ENCODE assay signal across 23 cellular contexts in genomic region chr2:239171643-239172042, GRCh38.
DNase-seq lines count a peak whose midpoint lies in the region; ATAC-seq, FAIRE-seq and TF ChIP-seq lines count a peak whose summit lies in the region.
"Had no signal": no experiment of that assay in that cellular context is flagged by ENCODE, and none has a peak within 500 bp of the region (broad histone marks: within the 10 kb centered on the region; RNA-seq: fewer than 3 reads in every experiment).

No MANE protein-coding gene starts in this region.

- no peaks in the 10 kb centered on the region for H3K27me3 ChIP-seq in HCT116 (ENCODE audit: insufficient read depth, low read length)

- H3K36me3 ChIP-seq in HCT116 (ENCODE audit: control insufficient read depth in 1 of 2, insufficient read depth in 2 of 2, low read length in 2 of 2), result peaks cover 0 to 12% of the 10 kb centered on the region in 2 experiments; a peak in 2 of 4 replicates
- peaks cover 3 to 5% of the 10 kb centered on the region in 2 donors for H3K36me3 ChIP-seq in kidney (ENCODE audit: control insufficient read depth in 1 of 2, insufficient read depth in 2 of 2, low read length in 2 of 2)

- TF ChIP-seq CTCF in A549 (IDR thresholded peaks at IDR 0.05), result no peak
- TF ChIP-seq CTCF in HCT116 (IDR thresholded peaks at IDR 0.05 in 2 of 3, conservative IDR thresholded peaks at IDR 0.05 in 1 of 3; ENCODE audit: borderline replicate concordance in 1 of 3, insufficient read depth in 1 of 3, low read depth in 2 of 3, low read length in 2 of 3), result no peak
- no peak for TF ChIP-seq CTCF in WTC11 (IDR thresholded peaks at IDR 0.05)
- TF ChIP-seq CTCF in kidney (IDR thresholded peaks at IDR 0.05; ENCODE audit: borderline replicate concordance, extremely low read depth, insufficient read depth), result no peak

- CTCF ChIA-PET in A549 (lab: Yijun Ruan, JAX), result interaction anchor here (0.7 kb wide), 1 partner anchor 28 kb away, joined by 3 read pairs; no protein-coding TSS in a partner anchor
- CTCF ChIA-PET in HCT116 (lab: Charles Lee), result no interaction called here
- CTCF ChIA-PET in WTC11 (lab: Charles Lee), result no interaction called here
- CTCF ChIA-PET in activated CD4-positive, alpha-beta memory T cell treated with anti-CD3 and anti-CD28 coated beads for 36 hours (lab: Charles Lee), result interaction anchor here (0.6 kb wide), 2 partner anchors 129 to 276 kb away, joined by 3 read pairs; no protein-coding TSS in a partner anchor
- CTCF ChIA-PET in activated CD4-positive, alpha-beta T cell treated with anti-CD3 and anti-CD28 coated beads, Interleukin-2, amount 10 ng/mL, durations not matched to agents 7 days and 5 days (lab: Charles Lee), result no interaction called here

- H3K36me3 Mint-ChIP-seq in WTC11, result peaks cover 55% of the 10 kb centered on the region
- H3K36me3 Mint-ChIP-seq in activated CD4-positive, alpha-beta memory T cell treated with anti-CD3 and anti-CD28 coated beads for 36 hours, result peaks cover 61% of the 10 kb centered on the region
- H3K36me3 Mint-ChIP-seq in activated CD4-positive, alpha-beta T cell treated with anti-CD3 and anti-CD28 coated beads, Interleukin-2, amount 10 ng/mL, durations not matched to agents 7 days and 5 days (ENCODE audit: low read depth), result peaks cover 63% of the 10 kb centered on the region

- H3K4me2 ChIP-seq in A549 (no peak overlapping the region), HCT116 (ENCODE audit: low read length) (no peak overlapping the region)
- H3K4me2 ChIP-seq: SK-N-SH had no signal

- FAIRE-seq in A549 (lab: Jason Lieb, UNC) (no peak), kidney (lab: Jason Lieb, UNC) (no peak)
- FAIRE-seq: D721Med had no signal

- TF ChIP-seq EP300 in A549 (IDR thresholded peaks at IDR 0.05), result no peak

- H3K9ac ChIP-seq in HCT116 (ENCODE audit: low read length) (no peak overlapping the region), kidney (ENCODE audit: low read length in 2 of 2) (no peak overlapping the region)
- H3K9ac ChIP-seq: SK-N-SH had no signal

- peaks cover 37% of the 10 kb centered on the region for H3K9me3 ChIP-seq in A549
- peaks cover 24 to 32% of the 10 kb centered on the region in 2 experiments; a peak in 3 of 4 replicates for H3K9me3 ChIP-seq in HCT116 (ENCODE audit: control insufficient read depth in 1 of 2, insufficient read depth in 1 of 2, low read depth in 1 of 2, low read length in 2 of 2)
- H3K9me3 ChIP-seq in kidney (ENCODE audit: control insufficient read depth in 1 of 2, low read length in 2 of 2), result peaks cover 8 to 19% of the 10 kb centered on the region in 2 donors

- H4K20me1 ChIP-seq in HCT116 (ENCODE audit: insufficient read depth), result no peaks in the 10 kb centered on the region

- H3K27ac ChIP-seq in A549 (no peak overlapping the region), HCT116 (ENCODE audit: low read depth, low read length) (no peak overlapping the region), kidney (ENCODE audit: low read depth in 2 of 2, low read length in 2 of 2) (no peak overlapping the region)
- H3K27ac ChIP-seq: C4-2B had no signal

- H3K79me2 ChIP-seq in HCT116 (ENCODE audit: insufficient read depth, low read length), result no peaks in the 10 kb centered on the region

- H3K9me3 Mint-ChIP-seq in WTC11, result peaks cover 49% of the 10 kb centered on the region
- H3K9me3 Mint-ChIP-seq in activated CD4-positive, alpha-beta memory T cell treated with anti-CD3 and anti-CD28 coated beads for 36 hours, result peaks cover 53% of the 10 kb centered on the region
- H3K9me3 Mint-ChIP-seq in activated CD4-positive, alpha-beta T cell treated with anti-CD3 and anti-CD28 coated beads, Interleukin-2, amount 10 ng/mL, durations not matched to agents 7 days and 5 days, result peaks cover 41% of the 10 kb centered on the region

- H3K27me3 Mint-ChIP-seq in WTC11 (ENCODE audit: low read depth), result no peaks in the 10 kb centered on the region; the same call in 1 of the 2 replicates
- H3K27me3 Mint-ChIP-seq in activated CD4-positive, alpha-beta memory T cell treated with anti-CD3 and anti-CD28 coated beads for 36 hours, result no peaks in the 10 kb centered on the region
- no peaks in the 10 kb centered on the region for H3K27me3 Mint-ChIP-seq in activated CD4-positive, alpha-beta T cell treated with anti-CD3 and anti-CD28 coated beads, Interleukin-2, amount 10 ng/mL, durations not matched to agents 7 days and 5 days

- H3K4me3 Mint-ChIP-seq in WTC11, result no peak overlapping the region
- no peak overlapping the region for H3K4me3 Mint-ChIP-seq in activated CD4-positive, alpha-beta memory T cell treated with anti-CD3 and anti-CD28 coated beads for 36 hours
- no peak overlapping the region for H3K4me3 Mint-ChIP-seq in activated CD4-positive, alpha-beta T cell treated with anti-CD3 and anti-CD28 coated beads, Interleukin-2, amount 10 ng/mL, durations not matched to agents 7 days and 5 days
- H3K4me3 Mint-ChIP-seq: H9 had no signal

- H3K4me1 ChIP-seq in A549 (no peaks in the 10 kb centered on the region), HCT116 (ENCODE audit: control insufficient read depth in 1 of 2, insufficient read depth in 2 of 2, low read length in 2 of 2) (no peaks in the 10 kb centered on the region), kidney (ENCODE audit: control insufficient read depth in 1 of 2, insufficient read depth in 1 of 2, low read depth in 1 of 2, low read length in 2 of 2) (no peaks in the 10 kb centered on the region)

- no peaks in the 10 kb centered on the region for H3K9me2 ChIP-seq in HCT116 (ENCODE audit: insufficient read depth)
- H3K9me2 ChIP-seq: SK-N-SH had no signal

- POLR2A ChIA-PET in A549 (lab: Yijun Ruan, JAX), result no interaction called here
- POLR2A ChIA-PET in HCT116 (lab: Charles Lee), result no interaction called here
- POLR2A ChIA-PET in WTC11 (lab: Charles Lee), result no interaction called here
- POLR2A ChIA-PET in activated CD4-positive, alpha-beta memory T cell treated with anti-CD3 and anti-CD28 coated beads for 36 hours (lab: Charles Lee), result no interaction called here
- POLR2A ChIA-PET in activated CD4-positive, alpha-beta T cell treated with anti-CD3 and anti-CD28 coated beads, Interleukin-2, amount 10 ng/mL, durations not matched to agents 7 days and 5 days (lab: Charles Lee), result no interaction called here

- intact Hi-C loops in HCT116 (cut with micrococcal nuclease) (no loop called here), kidney (cut with DNase I) (no loop called here)
- intact Hi-C loops in activated CD4-positive, alpha-beta memory T cell treated with anti-CD3 and anti-CD28 coated beads for 36 hours (cut with micrococcal nuclease), result loop anchor here (5.0 kb wide), 1 partner anchor 86 kb away; no protein-coding TSS in a partner anchor

- no peaks in the 10 kb centered on the region for H3K4me1 Mint-ChIP-seq in WTC11
- H3K4me1 Mint-ChIP-seq in activated CD4-positive, alpha-beta memory T cell treated with anti-CD3 and anti-CD28 coated beads for 36 hours (ENCODE audit: low read depth), result peaks cover 10% of the 10 kb centered on the region
- H3K4me1 Mint-ChIP-seq in activated CD4-positive, alpha-beta T cell treated with anti-CD3 and anti-CD28 coated beads, Interleukin-2, amount 10 ng/mL, durations not matched to agents 7 days and 5 days, result peaks cover 1% of the 10 kb centered on the region
- H3K4me1 Mint-ChIP-seq: H9 had no signal

- H2AFZ ChIP-seq in HCT116 (ENCODE audit: low read depth, low read length, poor library complexity, severe bottlenecking), result no peak overlapping the region

- DNase-seq in A549 (ENCODE audit: low read depth in 1 of 2, low spot score in 1 of 2), result peak in 1 of 2 experiments; percentile 13
- DNase-seq in HCT116 (ENCODE audit: low read depth, low spot score), result no peak
- DNase-seq in WTC11 (ENCODE audit: low spot score), result no peak
- DNase-seq in fibroblast of peridontal ligament (ENCODE audit: extremely low read depth), result peak; percentile 2
- no peak for DNase-seq in kidney
- DNase-seq in activated CD4-positive, alpha-beta memory T cell treated with anti-CD3 and anti-CD28 coated beads for 36 hours, result no peak
- DNase-seq in activated CD4-positive, alpha-beta T cell treated with anti-CD3 and anti-CD28 coated beads, Interleukin-2, amount 10 ng/mL, durations not matched to agents 7 days and 5 days, result no peak
- DNase-seq: AML-193, DMS79 treated with DMSO at 0.1 percent for 48 hours, H9, Karpas-422, MM.1S, NCI-H1105 treated with DMSO at 0.1 percent for 48 hours, NCI-H1694, NCI-H2081 treated with DMSO at 0.1 percent for 48 hours, NCI-H510A, NCI-H748 treated with DMSO at 0.1 percent for 48 hours, PC-3, RPMI8226, SHP77 treated with DMSO at 0.1 percent for 48 hours, SK-N-SH had no signal

- H3K4me3 ChIP-seq in A549 (no peak overlapping the region), HCT116 (replicated peaks in 1 of 2; ENCODE audit: low read depth in 1 of 2, low read length in 2 of 2) (no peak overlapping the region), kidney (ENCODE audit: low read length in 2 of 2) (no peak overlapping the region)

- TF ChIP-seq POLR2A in A549 (IDR thresholded peaks at IDR 0.05; ENCODE audit: low read length) (no peak), HCT116 (IDR thresholded peaks at IDR 0.05; ENCODE audit: borderline replicate concordance, extremely low read depth, insufficient read depth, insufficient read length) (no peak)

- RAD21 ChIA-PET in HCT116 (lab: Charles Lee; ENCODE audit: low non-redundant PET in 1 of 2, low total read pairs in 2 of 2, uncharacterized antibody in 2 of 2, unreplicated experiment in 2 of 2), result no interaction called here

- H3K27ac Mint-ChIP-seq in WTC11, result no peak overlapping the region
- H3K27ac Mint-ChIP-seq in activated CD4-positive, alpha-beta memory T cell treated with anti-CD3 and anti-CD28 coated beads for 36 hours, result no peak overlapping the region
- H3K27ac Mint-ChIP-seq in activated CD4-positive, alpha-beta T cell treated with anti-CD3 and anti-CD28 coated beads, Interleukin-2, amount 10 ng/mL, durations not matched to agents 7 days and 5 days, result no peak overlapping the region
- H3K27ac Mint-ChIP-seq: H9 had no signal

- no TSS peak for BruUV-seq in HCT116 (replicated peaks; lab: Mats Ljungman, UMichigan)

- TF ChIP-seq RAD21 in A549 (conservative IDR thresholded peaks at IDR 0.05 in 1 of 2, IDR thresholded peaks at IDR 0.05 in 1 of 2) (no peak), HCT116 (IDR thresholded peaks at IDR 0.05; ENCODE audit: low read depth) (no peak)

- ATAC-seq in A549 (no peak), HCT116 (no peak), WTC11 (no peak)
- ATAC-seq: PC-3 had no signal

TF ChIP-seq in A549, 52 proteins besides CTCF, POLR2A, EP300 and RAD21 (continues in another document):
- no peak for TF ChIP-seq HEYL (CRISPR knock-in tag; IDR thresholded peaks at IDR 0.05)
- TF ChIP-seq RCOR1 (IDR thresholded peaks at IDR 0.05; ENCODE audit: low read depth, low read length), result no peak
- TF ChIP-seq RNF2 (IDR thresholded peaks at IDR 0.05; ENCODE audit: borderline replicate concordance, low read depth), result no peak

TF ChIP-seq in HCT116, 20 proteins besides CTCF, POLR2A, EP300 and RAD21 (continues in another document):
- TF ChIP-seq CBX3 (IDR thresholded peaks at IDR 0.05; ENCODE audit: low read depth), result peak; percentile 80; the same call in 1 of the 2 replicates

TF ChIP-seq in WTC11, 78 proteins besides CTCF, POLR2A, EP300 and RAD21:
- TF ChIP-seq ELF4 (CRISPR knock-in tag; IDR thresholded peaks at IDR 0.05; ENCODE audit: low read depth) (no peak), ZNF317 (CRISPR knock-in tag; IDR thresholded peaks at IDR 0.05; ENCODE audit: borderline replicate concordance, low read depth) (peak; percentile 93)

Comparison
In these comparisons a context has a peak if more than half of its experiments do, and no peak if none do; other contexts are left out.
1. CTCF ChIA-PET loops: an anchor here in A549 (0.7 kb wide) and activated CD4-positive, alpha-beta memory T cell treated with anti-CD3 and anti-CD28 coated beads for 36 hours (0.6 kb wide); none called in HCT116, WTC11 and activated CD4-positive, alpha-beta T cell treated with anti-CD3 and anti-CD28 coated beads, Interleukin-2, amount 10 ng/mL, durations not matched to agents 7 days and 5 days.